Comparison of ENCODE assay signal across 31 cellular contexts in genomic region chr6:72505446-72505845, GRCh38.
"Had no signal": no experiment of that assay in that cellular context is flagged by ENCODE, and none has a peak within 500 bp of the region (broad histone marks: within the 10 kb centered on the region; RNA-seq: fewer than 3 reads in every experiment).

No MANE protein-coding gene starts in this region.

- DNase-seq: activated B cell treated with CpG ODN at 0.5 μM for 24 hours; activated CD4-positive, alpha-beta memory T cell treated with anti-CD3 and anti-CD28 coated beads for 36 hours; activated CD4-positive, alpha-beta T cell treated with anti-CD3 and anti-CD28 coated beads for 36 hours; activated CD4-positive, alpha-beta T cell treated with anti-CD3 and anti-CD28 coated beads, Interleukin-2, amount 10 ng/mL, durations not matched to agents 24 days and 14 days; activated CD8-positive, alpha-beta memory T cell treated with anti-CD3 and anti-CD28 coated beads, Interleukin-2, amount 10 ng/mL, durations not matched to agents 7 days and 5 days; activated CD8-positive, alpha-beta memory T cell treated with anti-CD3 and anti-CD28 coated beads, Interleukin-2, amount 50 U/mL, for 4 hours; activated CD8-positive, alpha-beta T cell treated with anti-CD3 and anti-CD28 coated beads, Interleukin-2, amount 10 ng/mL, durations not matched to agents 7 days and 5 days; activated effector memory CD4-positive, alpha-beta T cell treated with anti-CD3 and anti-CD28 coated beads, Interleukin-2, amount 50 U/mL, for 16 hours; activated naive CD4-positive, alpha-beta T cell treated with anti-CD3 and anti-CD28 coated beads for 36 hours; activated naive CD8-positive, alpha-beta T cell treated with anti-CD3 and anti-CD28 coated beads for 36 hours; activated naive CD8-positive, alpha-beta T cell treated with anti-CD3 and anti-CD28 coated beads, Interleukin-2, amount 50 U/mL, for 24 hours; activated T-cell treated with anti-CD3 and anti-CD28 coated beads, Interleukin-2, amount 50 U/mL, for 1 hour; activated T-cell treated with anti-CD3 and anti-CD28 coated beads, Interleukin-2, amount 50 U/mL, for 48 hours; adrenal gland; amygdala; aorta; body of pancreas; central memory CD4-positive, alpha-beta T cell; cerebellar nuclear complex; colonic mucosa; effector CD8-positive, alpha-beta T cell; esophagus squamous epithelium; foreskin melanocyte; head of caudate nucleus; hippocampal formation; T1000; WERI-Rb-1 had no signal

- H3K4me3 ChIP-seq: adrenal gland, body of pancreas, cardiac muscle cell, colonic mucosa, esophagus squamous epithelium, gastroesophageal sphincter had no signal

- H3K4me1 ChIP-seq: adrenal gland, body of pancreas, colonic mucosa, esophagus squamous epithelium, gastroesophageal sphincter had no signal

- H3K9me3 ChIP-seq: adrenal gland, body of pancreas, colonic mucosa, esophagus squamous epithelium, gastroesophageal sphincter had no signal

- H3K27ac ChIP-seq: adrenal gland, body of pancreas, cardiac muscle cell, colonic mucosa, epithelial cell of prostate, esophagus squamous epithelium, gastroesophageal sphincter had no signal

- H3K27me3 ChIP-seq: adrenal gland, body of pancreas, cardiac muscle cell, colonic mucosa, esophagus squamous epithelium, gastroesophageal sphincter had no signal

- H3K36me3 ChIP-seq: adrenal gland, cardiac muscle cell, colonic mucosa, esophagus squamous epithelium, gastroesophageal sphincter, WERI-Rb-1 had no signal

- ATAC-seq: activated CD4-positive, alpha-beta T cell treated with anti-CD3 and anti-CD28 coated beads for 36 hours; activated CD4-positive, CD25-positive, alpha-beta regulatory T cell treated with anti-CD3 and anti-CD28 coated beads, Interleukin-2, amount 50 U/mL, for 24 hours; activated CD8-positive, alpha-beta memory T cell treated with anti-CD3 and anti-CD28 coated beads, Interleukin-2, amount 10 ng/mL, durations not matched to agents 7 days and 5 days; activated CD8-positive, alpha-beta T cell treated with anti-CD3 and anti-CD28 coated beads, Interleukin-2, amount 10 ng/mL, durations not matched to agents 7 days and 5 days; activated naive CD8-positive, alpha-beta T cell treated with anti-CD3 and anti-CD28 coated beads, Interleukin-2, amount 50 U/mL, for 24 hours; body of pancreas; gastroesophageal sphincter had no signal
